In the genomic region with DNA sequence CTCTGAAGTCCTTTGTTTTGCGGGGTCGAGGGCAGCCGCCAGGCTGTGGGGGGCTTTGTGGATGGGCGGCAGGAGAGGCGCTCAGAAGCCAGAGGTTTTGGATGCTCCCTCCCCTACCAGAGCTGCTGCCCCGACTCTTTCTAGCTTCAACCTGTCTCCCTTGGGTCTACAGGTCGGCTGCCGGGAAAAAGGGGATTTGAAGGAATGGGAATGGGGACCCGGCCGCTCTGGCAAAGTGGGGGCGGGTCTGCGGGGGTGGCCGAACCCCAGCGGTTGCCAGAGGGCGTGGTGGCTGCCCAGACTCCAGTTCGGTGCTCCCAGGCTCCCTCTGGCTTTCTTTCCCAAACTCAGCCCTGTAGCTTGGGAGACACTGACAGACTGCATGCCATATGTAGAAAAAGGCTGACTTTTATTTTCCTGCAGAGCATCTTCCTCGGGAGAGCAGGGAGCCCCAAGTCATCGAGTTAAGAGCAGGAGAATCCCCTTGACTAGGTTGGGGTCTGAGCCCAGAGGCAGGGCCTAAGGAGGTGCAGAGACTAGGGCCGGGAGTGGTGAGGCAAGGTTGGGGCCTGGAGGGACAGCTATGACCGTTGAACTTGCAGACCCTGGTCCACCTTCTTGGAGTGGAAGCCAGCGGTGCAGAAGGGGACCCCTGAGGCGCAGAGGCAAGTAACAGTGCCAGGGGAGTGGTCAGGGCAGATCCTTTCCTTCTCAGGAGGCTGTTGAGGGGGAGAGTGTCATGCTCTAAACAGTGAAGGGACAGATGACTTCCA, we compare ENCODE assay signal across 6 cellular contexts. TPM values are rescaled to one million over a fixed set of nuclear protein-coding genes. Genes with fewer than 3 reads are reported as not detected.
DNase-seq lines count a peak whose midpoint lies in the region; TF ChIP-seq lines count a peak whose summit lies in the region.

No MANE protein-coding gene starts in this region.

- H3K9me3 ChIP-seq in stomach = no peaks in the 10 kb centered on the region

- WGBS in stomach, 5 donors = 17 to 27% (median 18%) methylated on average over 5 to 22 of the region's 22 CpGs

- intact Hi-C loops in stomach (cut with DNase I; ENCODE audit: low total_unique reads) = no loop called here

- H3K27ac ChIP-seq in stomach = peak overlapping the region; percentile 92 to 99 (median 97)

- H3K4me3 ChIP-seq in stomach = peak overlapping the region; percentile 69 to 88 (median 82)

- DNase-seq in AG08396 (ENCODE audit: low spot score) (peak; percentile 41), NCI-H2227 (lab: John Stamatoyannopoulos, UW; ENCODE audit: unreplicated experiment) (peak; percentile 56), fibroblast of peridontal ligament (ENCODE audit: extremely low read depth) (peak; percentile 61), stomach (no peak), NCI-H187 treated with DMSO at 0.1 percent for 48 hours (lab: John Stamatoyannopoulos, UW) (no peak), retina (no peak)

- H3K36me3 ChIP-seq in stomach = no peaks in the 10 kb centered on the region

- no peak for TF ChIP-seq CTCF in stomach (IDR thresholded peaks at IDR 0.05)

- peaks cover 29 to 70% (median 48%) of the 10 kb centered on the region in 4 donors for H3K4me1 ChIP-seq in stomach

- no peaks in the 10 kb centered on the region for H3K27me3 ChIP-seq in stomach

- no peak for TF ChIP-seq EP300 in stomach (IDR thresholded peaks at IDR 0.05)

- TF ChIP-seq POLR2A in stomach (IDR thresholded peaks at IDR 0.05) = no peak

RNA-seq across cellular contexts. Expression of a gene that starts 1.4 kb away (rescaled TPM):
- total RNA-seq in stomach = 10 to 100 TPM in 4 of 5 donors, 1 to 10 TPM in 1; 9.0 to 20.1 (median 12.8) TPM
- 10 to 100 TPM; 24.7 to 40.3 (median 32.2) TPM for polyA plus RNA-seq in stomach

RNA-seq across cellular contexts. Expression of a gene that starts 2.9 kb away (rescaled TPM):
- total RNA-seq in stomach = 1 to 10 TPM in 4 of 5 donors, under 1 TPM in 1; 0.92 to 6.4 (median 2.9) TPM
- 10 to 100 TPM in 1 of 3 donors, 1 to 10 TPM in 2; 4.1 to 15.8 (median 8.5) TPM for polyA plus RNA-seq in stomach

RNA-seq across cellular contexts. Expression of a gene that starts 15.0 kb away (rescaled TPM):
- total RNA-seq in stomach = 10 to 100 TPM; 22.0 to 67.0 (median 30.1) TPM
- polyA plus RNA-seq in stomach = 10 to 100 TPM; 18.3 to 34.0 (median 23.4) TPM

RNA-seq across cellular contexts. Expression of a gene that starts 29.2 kb away (rescaled TPM):
- 100 to 1,000 TPM in 2 of 5 donors, 10 to 100 TPM in 2, 1 to 10 TPM in 1; 9.6 to 153 (median 99.2) TPM for total RNA-seq in stomach
- 1 to 10 TPM; 3.8 to 8.7 (median 4.2) TPM for polyA plus RNA-seq in stomach

RNA-seq across cellular contexts. Expression of a gene that starts 32.3 kb away (rescaled TPM):
- total RNA-seq in stomach = 100 to 1,000 TPM in 4 of 5 donors, 10 to 100 TPM in 1; 67.5 to 177 (median 109) TPM
- 100 to 1,000 TPM; 127 to 223 (median 183) TPM for polyA plus RNA-seq in stomach

Comparison
In these comparisons a context has a peak if more than half of its experiments do, and no peak if none do; other contexts are left out.
1. DNase-seq: peak in AG08396 (single experiment), NCI-H2227 (single experiment) and fibroblast of peridontal ligament (single experiment); none in stomach (single experiment), NCI-H187 treated with DMSO at 0.1 percent for 48 hours (single experiment) and retina (single experiment).